11 cellular contexts compared by ENCODE assay signal in the genomic region with DNA sequence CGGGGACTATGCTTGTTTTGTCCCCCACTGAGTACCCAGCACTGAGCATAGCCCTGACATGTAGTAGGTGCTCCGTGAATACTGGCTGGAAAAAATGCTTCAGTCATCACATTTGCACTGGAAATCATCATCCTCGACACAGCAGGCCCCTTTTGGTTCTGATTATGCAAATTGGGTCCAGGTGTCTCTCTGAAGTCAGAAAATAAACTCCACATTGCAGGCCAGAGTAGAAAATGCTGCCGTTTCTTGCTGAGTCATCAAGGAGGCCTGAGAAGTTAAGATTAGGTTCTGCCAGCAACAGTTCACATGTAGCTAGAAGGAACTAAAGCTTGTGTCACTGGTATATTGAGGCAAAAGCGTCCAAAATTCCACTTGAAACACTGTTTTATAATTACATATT. TPM values are rescaled to one million over a fixed set of nuclear protein-coding genes. Genes with fewer than 3 reads are reported as not detected.
DNase-seq lines count a peak whose midpoint lies in the region; ATAC-seq and TF ChIP-seq lines count a peak whose summit lies in the region.
"Had no signal": no experiment of that assay in that cellular context is flagged by ENCODE, and none has a peak within 500 bp of the region (broad histone marks: within the 10 kb centered on the region; RNA-seq: fewer than 3 reads in every experiment).

No MANE protein-coding gene starts in this region.

- H3K27ac Mint-ChIP-seq in brain (peak overlapping the region in 3 of 5 experiments; percentile 13 to 84 (median 81)), osteocyte (ENCODE audit: unreplicated experiment) (peak overlapping the region; percentile 78)
- H3K27ac Mint-ChIP-seq: natural killer cell treated with Interleukin-12 subunit alpha and Interleukin-12 subunit beta and Interleukin-15 and Interleukin-18, amount 100 ng/mL, for 72 hours had no signal

- no peaks in the 10 kb centered on the region for H3K27me3 ChIP-seq in left lung

- peak overlapping the region in 1 of 5 experiments; percentile 48 for H3K4me3 Mint-ChIP-seq in brain
- peak overlapping the region; percentile 20 for H3K4me3 Mint-ChIP-seq in osteocyte (ENCODE audit: unreplicated experiment)
- H3K4me3 Mint-ChIP-seq: natural killer cell treated with Interleukin-12 subunit alpha and Interleukin-12 subunit beta and Interleukin-15 and Interleukin-18, amount 100 ng/mL, for 72 hours had no signal

- no peaks in the 10 kb centered on the region for H3K27me3 Mint-ChIP-seq in brain
- H3K27me3 Mint-ChIP-seq in osteocyte (ENCODE audit: unreplicated experiment): no peaks in the 10 kb centered on the region

- H3K36me3 Mint-ChIP-seq in brain (no peaks in the 10 kb centered on the region), osteocyte (ENCODE audit: unreplicated experiment) (peaks cover 2% of the 10 kb centered on the region)
- H3K36me3 Mint-ChIP-seq: natural killer cell treated with Interleukin-12 subunit alpha and Interleukin-12 subunit beta and Interleukin-15 and Interleukin-18, amount 100 ng/mL, for 72 hours had no signal

- peaks cover 15 to 35% of the 10 kb centered on the region in 2 donors for H3K4me1 ChIP-seq in left lung

- no peak overlapping the region for H3K27ac ChIP-seq in left lung

- H3K4me3 ChIP-seq in left lung: no peak overlapping the region

- TF ChIP-seq CTCF in brain (conservative IDR thresholded peaks at IDR 0.05) (no peak), osteocyte (IDR thresholded peaks at IDR 0.05) (no peak), left lung (IDR thresholded peaks at IDR 0.05) (no peak)

- intact Hi-C loops in left lung (cut with DNase I) (no loop called here), Right ventricle myocardium inferior (cut with DNase I) (no loop called here)

- H3K9me3 ChIP-seq in left lung: no peaks in the 10 kb centered on the region

- DNase-seq in NCI-H226 (peak; percentile 36), osteocyte (ENCODE audit: extremely low spot score, unreplicated experiment) (no peak), left lung (no peak), Right ventricle myocardium inferior (ENCODE audit: missing footprints) (no peak)
- no peak for DNase-seq in stimulated activated CD4-positive, alpha-beta T cell treated with anti-CD3 and anti-CD28 coated beads, Interleukin-4, amount 100 ng/mL, for 24 hours
- DNase-seq: DMS79 treated with DMSO at 0.1 percent for 48 hours had no signal

- peaks cover 37% of the 10 kb centered on the region for H3K4me1 Mint-ChIP-seq in brain
- H3K4me1 Mint-ChIP-seq in osteocyte (ENCODE audit: unreplicated experiment): peaks cover 57% of the 10 kb centered on the region

- H3K9me3 Mint-ChIP-seq in brain (peaks cover 0 to 4% (median 0%) of the 10 kb centered on the region in 5 experiments), osteocyte (ENCODE audit: unreplicated experiment) (no peaks in the 10 kb centered on the region)
- H3K9me3 Mint-ChIP-seq: natural killer cell treated with Interleukin-12 subunit alpha and Interleukin-12 subunit beta and Interleukin-15 and Interleukin-18, amount 100 ng/mL, for 72 hours had no signal

- ATAC-seq in GM18867 (IDR thresholded peaks at IDR 0.05; ENCODE audit: unreplicated experiment) (peak; percentile 70), left lung (no peak), HG02885 (IDR thresholded peaks at IDR 0.05; ENCODE audit: poor library complexity, unreplicated experiment) (no peak), Right ventricle myocardium inferior (no peak)
- ATAC-seq: natural killer cell treated with Interleukin-12 subunit alpha and Interleukin-12 subunit beta and Interleukin-15 and Interleukin-18, amount 100 ng/mL, for 72 hours had no signal

- no peaks in the 10 kb centered on the region for H3K36me3 ChIP-seq in left lung

RNA-seq across cellular contexts. Expression of gene STK32B, which starts 15.0 kb away (rescaled TPM):
- polyA plus RNA-seq in brain (ENCODE audit: insufficient read depth, low read depth, low replicate concordance): 18.0 TPM
- total RNA-seq in osteocyte (44.3 and 46.9 TPM in 2 replicates), left lung (1 to 10 TPM in 1 of 2 donors, under 1 TPM in 1; 0.90 to 1.9 TPM), Right ventricle myocardium inferior (0.89 TPM)
- total RNA-seq: natural killer cell treated with Interleukin-12 subunit alpha and Interleukin-12 subunit beta and Interleukin-15 and Interleukin-18, amount 100 ng/mL, for 72 hours had no signal

RNA-seq across cellular contexts. Expression of gene CYTL1, which starts 17.0 kb away (rescaled TPM):
- 1.8 TPM for polyA plus RNA-seq in brain (ENCODE audit: insufficient read depth, low read depth, low replicate concordance)
- 82.4 and 86.8 TPM in 2 replicates for total RNA-seq in osteocyte
- 1 to 10 TPM in 1 of 2 donors, under 1 TPM in 1; 0.73 to 1.8 TPM for total RNA-seq in left lung
- total RNA-seq in Right ventricle myocardium inferior: 0.81 TPM
- total RNA-seq: natural killer cell treated with Interleukin-12 subunit alpha and Interleukin-12 subunit beta and Interleukin-15 and Interleukin-18, amount 100 ng/mL, for 72 hours; NCI-H460 had no signal

Comparison
In these comparisons a context has a peak if more than half of its experiments do, and no peak if none do; other contexts are left out.
1. RNA of gene STK32B, which starts 15.0 kb away (total RNA-seq): 44.3 to 46.9 TPM in osteocyte; 0.90 to 1.9 TPM in left lung and 0.89 TPM in Right ventricle myocardium inferior (single experiment); every median in the first group is over 10 times any median in the second.
2. RNA of gene CYTL1, which starts 17.0 kb away (total RNA-seq): 82.4 to 86.8 TPM in osteocyte; 0.73 to 1.8 TPM in left lung and 0.81 TPM in Right ventricle myocardium inferior (single experiment); every median in the first group is over 10 times any median in the second.